1 cellular context compared by ENCODE assay signal in the genomic region with DNA sequence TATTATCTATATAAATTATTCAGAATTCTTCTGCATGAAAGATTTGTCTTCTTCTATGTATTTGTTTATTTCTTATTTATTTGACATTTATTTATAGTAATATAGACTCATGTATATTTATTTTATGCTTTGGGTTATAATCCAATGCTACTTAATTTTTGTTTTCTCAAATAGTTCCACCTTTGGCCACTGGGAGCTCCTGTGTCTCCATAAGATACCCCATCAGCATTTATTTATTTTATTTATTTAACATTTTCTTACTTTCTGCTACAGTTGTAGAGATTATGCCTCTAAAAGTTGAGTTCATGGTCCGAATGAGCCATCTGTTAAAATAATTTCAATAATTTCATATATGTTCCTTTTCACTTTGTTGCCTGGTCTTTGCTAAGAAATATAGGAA.
TF ChIP-seq lines count a peak whose summit lies in the region.

No MANE protein-coding gene starts in this region.

TF ChIP-seq in liver, 16 proteins besides CTCF, POLR2A, EP300 and RAD21 (continued from another document):
- no peak for TF ChIP-seq FOXA1 (IDR thresholded peaks at IDR 0.05)
- TF ChIP-seq TAF1 (conservative IDR thresholded peaks at IDR 0.05) = no peak
- no peak for TF ChIP-seq SP1 (IDR thresholded peaks at IDR 0.05)
- no peak for TF ChIP-seq YY1 (IDR thresholded peaks at IDR 0.05)
- TF ChIP-seq GABPA (IDR thresholded peaks at IDR 0.05 in 1 of 2, conservative IDR thresholded peaks at IDR 0.05 in 1 of 2) = no peak
- no peak for TF ChIP-seq HNF4A (conservative IDR thresholded peaks at IDR 0.05)
- no peak for TF ChIP-seq HNF4G (IDR thresholded peaks at IDR 0.05)
- TF ChIP-seq, protein P1, sequence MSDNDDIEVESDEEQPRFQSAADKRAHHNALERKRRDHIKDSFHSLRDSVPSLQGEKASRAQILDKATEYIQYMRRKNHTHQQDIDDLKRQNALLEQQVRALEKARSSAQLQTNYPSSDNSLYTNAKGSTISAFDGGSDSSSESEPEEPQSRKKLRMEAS (IDR thresholded peaks at IDR 0.05) = no peak
- TF ChIP-seq RXRA (IDR thresholded peaks at IDR 0.05) = no peak
- no peak for TF ChIP-seq EGR1 (IDR thresholded peaks at IDR 0.05; ENCODE audit: low read depth in 2 of 2)
- no peak for TF ChIP-seq FOXA2 (IDR thresholded peaks at IDR 0.05)
- no peak for TF ChIP-seq JUND (IDR thresholded peaks at IDR 0.05)
- TF ChIP-seq, protein P2, sequence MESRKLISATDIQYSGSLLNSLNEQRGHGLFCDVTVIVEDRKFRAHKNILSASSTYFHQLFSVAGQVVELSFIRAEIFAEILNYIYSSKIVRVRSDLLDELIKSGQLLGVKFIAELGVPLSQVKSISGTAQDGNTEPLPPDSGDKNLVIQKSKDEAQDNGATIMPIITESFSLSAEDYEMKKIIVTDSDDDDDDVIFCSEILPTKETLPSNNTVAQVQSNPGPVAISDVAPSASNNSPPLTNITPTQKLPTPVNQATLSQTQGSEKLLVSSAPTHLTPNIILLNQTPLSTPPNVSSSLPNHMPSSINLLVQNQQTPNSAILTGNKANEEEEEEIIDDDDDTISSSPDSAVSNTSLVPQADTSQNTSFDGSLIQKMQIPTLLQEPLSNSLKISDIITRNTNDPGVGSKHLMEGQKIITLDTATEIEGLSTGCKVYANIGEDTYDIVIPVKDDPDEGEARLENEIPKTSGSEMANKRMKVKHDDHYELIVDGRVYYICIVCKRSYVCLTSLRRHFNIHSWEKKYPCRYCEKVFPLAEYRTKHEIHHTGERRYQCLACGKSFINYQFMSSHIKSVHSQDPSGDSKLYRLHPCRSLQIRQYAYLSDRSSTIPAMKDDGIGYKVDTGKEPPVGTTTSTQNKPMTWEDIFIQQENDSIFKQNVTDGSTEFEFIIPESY (IDR thresholded peaks at IDR 0.05) = no peak
- TF ChIP-seq, protein P3, sequence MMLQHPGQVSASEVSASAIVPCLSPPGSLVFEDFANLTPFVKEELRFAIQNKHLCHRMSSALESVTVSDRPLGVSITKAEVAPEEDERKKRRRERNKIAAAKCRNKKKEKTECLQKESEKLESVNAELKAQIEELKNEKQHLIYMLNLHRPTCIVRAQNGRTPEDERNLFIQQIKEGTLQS (IDR thresholded peaks at IDR 0.05) = no peak
- TF ChIP-seq NR2F2 (IDR thresholded peaks at IDR 0.05) = no peak
